Comparison of ENCODE assay signal across 12 cellular contexts in the genomic region with DNA sequence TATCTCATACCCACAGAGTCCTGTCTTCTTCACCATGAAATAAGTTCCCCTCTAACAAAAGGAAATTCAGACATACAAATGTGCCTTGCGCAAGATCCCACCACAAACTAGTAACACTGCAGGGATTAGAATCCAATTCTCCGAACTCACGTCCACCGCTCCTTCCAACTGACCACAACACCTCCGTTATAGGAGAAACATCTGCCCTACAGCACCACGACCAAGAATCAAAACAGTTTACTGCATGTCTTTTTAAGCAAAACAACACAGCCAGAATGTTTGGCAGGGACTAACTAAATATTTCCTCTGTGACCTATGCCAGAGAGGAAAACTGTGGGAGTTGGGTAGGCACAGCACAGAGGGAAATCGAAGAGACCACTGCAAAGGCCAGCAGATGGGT.
DNase-seq lines count a peak whose midpoint lies in the region; ATAC-seq, FAIRE-seq and TF ChIP-seq lines count a peak whose summit lies in the region.
"Had no signal": no experiment of that assay in that cellular context is flagged by ENCODE, and none has a peak within 500 bp of the region (broad histone marks: within the 10 kb centered on the region; RNA-seq: fewer than 3 reads in every experiment).

No MANE protein-coding gene starts in this region.

- H3K9me3 ChIP-seq in SK-N-SH: no peaks in the 10 kb centered on the region
- H3K9me3 ChIP-seq in vagina: no peaks in the 10 kb centered on the region
- H3K9me3 ChIP-seq: ascending aorta had no signal

- intact Hi-C loops in vagina (cut with DNase I): no loop called here
- intact Hi-C loops in activated T-helper 1 cell treated with anti-CD3 and anti-CD28 coated beads, Interleukin-12 subunit alpha, Interleukin-12 subunit beta, Interleukin-2, Interleukin-4 antibody, amounts not matched to agents 30 ng/mL and 10 ng/mL and 1 ng/mL, durations not matched to agents 14 hours and 24 hours and 36 hours (cut with micrococcal nuclease): no loop called here

- H3K9me2 ChIP-seq in SK-N-SH: no peaks in the 10 kb centered on the region

- no peak overlapping the region for H2AFZ ChIP-seq in SK-N-SH (ENCODE audit: low read depth)

- peak overlapping the region; percentile 50 for H3K23ac ChIP-seq in mesendoderm (ENCODE audit: low read length)

- H2BK15ac ChIP-seq in mesendoderm (replicated peaks; ENCODE audit: low read depth): no peak overlapping the region

- H3K79me2 ChIP-seq in SK-N-SH (ENCODE audit: insufficient read depth) (peaks cover 43% of the 10 kb centered on the region), mesendoderm (ENCODE audit: control insufficient read depth, insufficient read depth, low read length) (no peaks in the 10 kb centered on the region)

- H3K27me3 Mint-ChIP-seq in activated T-helper 1 cell treated with anti-CD3 and anti-CD28 coated beads, Interleukin-12 subunit alpha, Interleukin-12 subunit beta, Interleukin-2, Interleukin-4 antibody, amounts not matched to agents 30 ng/mL and 10 ng/mL and 1 ng/mL, durations not matched to agents 14 hours and 24 hours and 36 hours (ENCODE audit: insufficient read depth): no peaks in the 10 kb centered on the region

- H3K4me3 ChIP-seq in SK-N-SH (ENCODE audit: low read depth in 2 of 2, low read length in 1 of 2) (no peak overlapping the region), mesendoderm (ENCODE audit: low read length) (no peak overlapping the region), vagina (no peak overlapping the region)
- H3K4me3 ChIP-seq: ascending aorta had no signal

- H3K79me1 ChIP-seq in mesendoderm (ENCODE audit: low read length): no peaks in the 10 kb centered on the region

- H3K9me3 Mint-ChIP-seq in activated T-helper 1 cell treated with anti-CD3 and anti-CD28 coated beads, Interleukin-12 subunit alpha, Interleukin-12 subunit beta, Interleukin-2, Interleukin-4 antibody, amounts not matched to agents 30 ng/mL and 10 ng/mL and 1 ng/mL, durations not matched to agents 14 hours and 24 hours and 36 hours: no peaks in the 10 kb centered on the region

- H3K4me1 Mint-ChIP-seq in activated T-helper 1 cell treated with anti-CD3 and anti-CD28 coated beads, Interleukin-12 subunit alpha, Interleukin-12 subunit beta, Interleukin-2, Interleukin-4 antibody, amounts not matched to agents 30 ng/mL and 10 ng/mL and 1 ng/mL, durations not matched to agents 14 hours and 24 hours and 36 hours (ENCODE audit: low read depth): peaks cover 43% of the 10 kb centered on the region

- TF ChIP-seq CTCF in SK-N-SH (IDR thresholded peaks at IDR 0.05) (no peak), vagina (IDR thresholded peaks at IDR 0.05) (no peak)

- DNase-seq in SK-N-SH: no peak
- peak; percentile 42 for DNase-seq in dermis blood vessel endothelial cell
- DNase-seq in mesendoderm: no peak
- DNase-seq in vagina (ENCODE audit: extremely low spot score in 2 of 2): no peak
- DNase-seq in H54 (ENCODE audit: insufficient read length, low spot score): no peak
- DNase-seq in activated CD4-positive, alpha-beta T cell treated with anti-CD3 and anti-CD28 coated beads for 1 hour: no peak
- DNase-seq in activated T-helper 1 cell treated with anti-CD3 and anti-CD28 coated beads, Interleukin-12 subunit alpha, Interleukin-12 subunit beta, Interleukin-2, Interleukin-4 antibody, amounts not matched to agents 30 ng/mL and 10 ng/mL and 1 ng/mL, durations not matched to agents 14 hours and 24 hours and 36 hours (ENCODE audit: low spot score): no peak
- DNase-seq: activated CD8-positive, alpha-beta T cell treated with anti-CD3 and anti-CD28 coated beads, Interleukin-2, amount 10 ng/mL, durations not matched to agents 7 days and 5 days; NCI-H1694 treated with DMSO at 0.1 percent for 48 hours had no signal

- no peak overlapping the region for H3K9ac ChIP-seq in SK-N-SH
- no peak overlapping the region for H3K9ac ChIP-seq in mesendoderm (ENCODE audit: low read length)

- CTCF ChIA-PET in SK-N-SH (lab: Yijun Ruan, JAX): interaction anchor here (1.4 kb wide), 1 partner anchor 14 kb away, joined by 5 read pairs; no protein-coding TSS in a partner anchor

- peaks cover 15% of the 10 kb centered on the region; the same call in 1 of the 2 replicates for H4K20me1 ChIP-seq in SK-N-SH (ENCODE audit: insufficient read depth)

- H4K5ac ChIP-seq in mesendoderm (ENCODE audit: low read length): no peak overlapping the region

- peak overlapping the region; percentile 43 for H2AK5ac ChIP-seq in mesendoderm (ENCODE audit: low read length)

- no peak overlapping the region for H4K8ac ChIP-seq in mesendoderm (ENCODE audit: low read depth, low read length)

- no peak overlapping the region for H3K4me3 Mint-ChIP-seq in activated T-helper 1 cell treated with anti-CD3 and anti-CD28 coated beads, Interleukin-12 subunit alpha, Interleukin-12 subunit beta, Interleukin-2, Interleukin-4 antibody, amounts not matched to agents 30 ng/mL and 10 ng/mL and 1 ng/mL, durations not matched to agents 14 hours and 24 hours and 36 hours
- H3K4me3 Mint-ChIP-seq: activated CD8-positive, alpha-beta T cell treated with anti-CD3 and anti-CD28 coated beads, Interleukin-2, amount 10 ng/mL, durations not matched to agents 7 days and 5 days had no signal

- H3K4me1 ChIP-seq in SK-N-SH (ENCODE audit: control insufficient read depth in 1 of 2, insufficient read depth in 2 of 2, low read depth in 1 of 2, low read length in 1 of 2) (peaks cover 14 to 15% of the 10 kb centered on the region in 2 experiments), mesendoderm (ENCODE audit: control insufficient read depth, low read depth, low read length) (peaks cover 27% of the 10 kb centered on the region), vagina (peaks cover 34% of the 10 kb centered on the region)
- H3K4me1 ChIP-seq: ascending aorta had no signal

- H3K27me3 ChIP-seq in SK-N-SH (ENCODE audit: insufficient read depth): no peaks in the 10 kb centered on the region
- no peaks in the 10 kb centered on the region for H3K27me3 ChIP-seq in mesendoderm (ENCODE audit: insufficient read depth, low read length, poor library complexity)
- H3K27me3 ChIP-seq in vagina: no peaks in the 10 kb centered on the region
- H3K27me3 ChIP-seq: ascending aorta had no signal

- peaks cover 15% of the 10 kb centered on the region for H3F3A ChIP-seq in SK-N-SH (replicated peaks; ENCODE audit: insufficient read depth)

- peak overlapping the region; percentile 58 for H3K56ac ChIP-seq in mesendoderm (ENCODE audit: low read length)

- no peak for FAIRE-seq in H54 (lab: Jason Lieb, UNC)
- FAIRE-seq: A204.1 had no signal

- H3K36me3 ChIP-seq in SK-N-SH (replicated peaks in 1 of 2; ENCODE audit: control insufficient read depth in 1 of 2, insufficient read depth in 2 of 2, low read length in 1 of 2) (no peaks in the 10 kb centered on the region), mesendoderm (ENCODE audit: control insufficient read depth, insufficient read depth, low read length) (no peaks in the 10 kb centered on the region), vagina (no peaks in the 10 kb centered on the region)
- H3K36me3 ChIP-seq: ascending aorta had no signal

- 85% methylated on average over 7 of the region's 7 CpGs for WGBS in SK-N-SH (ENCODE audit: low lambda C conversion rate)
- no CpG with 5 or more reads among the region's 7 CpGs for WGBS in mesendoderm (ENCODE audit: extremely low coverage, insufficient coverage, low lambda C conversion rate)

- POLR2A ChIA-PET in SK-N-SH (lab: Yijun Ruan, JAX): no interaction called here

- H2BK5ac ChIP-seq in mesendoderm (ENCODE audit: low read length): peak overlapping the region; percentile 31

- no peak for TF ChIP-seq RAD21 in SK-N-SH (IDR thresholded peaks at IDR 0.05; ENCODE audit: low read length)

- H2BK120ac ChIP-seq in mesendoderm (ENCODE audit: low read depth, low read length): no peak overlapping the region

- no peaks in the 10 kb centered on the region for H3K36me3 Mint-ChIP-seq in activated T-helper 1 cell treated with anti-CD3 and anti-CD28 coated beads, Interleukin-12 subunit alpha, Interleukin-12 subunit beta, Interleukin-2, Interleukin-4 antibody, amounts not matched to agents 30 ng/mL and 10 ng/mL and 1 ng/mL, durations not matched to agents 14 hours and 24 hours and 36 hours (ENCODE audit: low read depth)

- peak overlapping the region in 1 of 2 experiments; percentile 37; a peak in 1 of 4 replicates for H3K27ac ChIP-seq in SK-N-SH (ENCODE audit: low read depth in 2 of 2, low read length in 1 of 2)
- H3K27ac ChIP-seq in mesendoderm (ENCODE audit: low read depth, low read length): peak overlapping the region; percentile 15
- peak overlapping the region; percentile 44 for H3K27ac ChIP-seq in vagina
- H3K27ac ChIP-seq: ascending aorta had no signal

- H3K27ac Mint-ChIP-seq in activated T-helper 1 cell treated with anti-CD3 and anti-CD28 coated beads, Interleukin-12 subunit alpha, Interleukin-12 subunit beta, Interleukin-2, Interleukin-4 antibody, amounts not matched to agents 30 ng/mL and 10 ng/mL and 1 ng/mL, durations not matched to agents 14 hours and 24 hours and 36 hours: no peak overlapping the region
- H3K27ac Mint-ChIP-seq: activated CD8-positive, alpha-beta T cell treated with anti-CD3 and anti-CD28 coated beads, Interleukin-2, amount 10 ng/mL, durations not matched to agents 7 days and 5 days had no signal

- H3K18ac ChIP-seq in mesendoderm (ENCODE audit: low read length): no peak overlapping the region

- H3K4me2 ChIP-seq in SK-N-SH (peak overlapping the region; percentile 11; the same call in 1 of the 2 replicates), mesendoderm (ENCODE audit: low read length) (no peak overlapping the region)

- ATAC-seq in SK-N-SH treated with all-trans-retinoic acid at 6 μM for 48 hours: no peak
- ATAC-seq: activated CD8-positive, alpha-beta T cell treated with anti-CD3 and anti-CD28 coated beads, Interleukin-2, amount 10 ng/mL, durations not matched to agents 7 days and 5 days had no signal

- no peak overlapping the region for H3K4ac ChIP-seq in mesendoderm (ENCODE audit: low read depth, low read length)

- TF ChIP-seq POLR2A in vagina (IDR thresholded peaks at IDR 0.05) (no peak), H54 (IDR thresholded peaks at IDR 0.05; ENCODE audit: low read depth, low read length) (no peak)

- no peak for TF ChIP-seq EP300 in SK-N-SH (IDR thresholded peaks at IDR 0.05; ENCODE audit: borderline replicate concordance in 1 of 2, low read depth in 1 of 2, low read length in 1 of 2)

TF ChIP-seq in SK-N-SH treated with all-trans-retinoic acid at 6 μM for 48 hours, 23 proteins besides CTCF, POLR2A, EP300 and RAD21 (continues in another document):
- TF ChIP-seq CSDC2 (CRISPR knock-in tag; IDR thresholded peaks at IDR 0.05): no peak
